In the genomic region with DNA sequence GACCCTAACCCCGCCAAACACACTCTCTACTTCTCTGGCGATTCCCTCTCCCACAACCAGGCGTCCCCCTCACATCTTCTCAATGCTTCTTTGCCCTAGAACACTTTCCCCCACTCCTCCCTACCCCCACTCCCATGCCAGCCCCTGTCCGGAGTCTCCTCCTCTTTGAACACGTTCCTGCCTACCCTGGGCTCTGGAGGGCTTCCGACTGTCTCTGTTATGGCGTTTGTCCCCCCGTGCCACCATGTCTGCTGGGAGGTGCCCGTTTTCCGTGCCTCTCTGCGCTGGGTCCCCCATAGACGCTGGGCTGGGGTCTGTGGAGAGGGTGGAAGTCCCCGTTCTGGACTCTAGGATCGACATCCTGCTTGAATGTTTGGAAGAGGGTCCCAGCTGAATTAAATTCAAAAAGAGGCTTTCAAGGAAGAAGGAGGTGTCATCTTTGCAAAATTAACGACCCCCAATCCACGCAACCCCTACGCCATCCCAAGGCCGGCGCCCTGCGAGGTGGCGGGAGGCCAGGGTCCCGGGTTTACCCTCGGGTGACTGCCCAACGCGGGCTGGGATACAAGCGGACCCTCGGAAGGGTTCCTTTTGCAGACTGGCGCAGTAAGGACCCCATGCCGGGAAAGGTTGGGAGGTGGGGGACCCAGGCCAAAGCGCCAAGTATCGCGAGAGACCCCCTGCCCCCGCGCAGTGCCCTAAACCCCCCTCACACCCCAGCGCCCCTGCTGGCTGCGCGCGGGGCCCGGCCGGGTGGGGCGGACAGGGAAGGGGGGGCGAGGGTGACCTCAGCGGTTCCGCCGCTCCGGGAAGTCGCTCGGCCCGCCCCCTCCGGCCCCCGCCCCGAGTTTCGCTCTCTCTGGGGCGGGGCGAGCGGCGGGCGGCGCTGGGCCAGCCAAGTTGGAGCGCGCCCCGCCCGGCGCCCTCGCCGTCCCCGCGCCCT, we compare ENCODE assay signal across 1 cellular context.
A peak's percentile ranks its signal among the peaks of the same experiment; 100 is the strongest.
TF ChIP-seq lines count a peak whose summit lies in the region.

No MANE protein-coding gene starts in this region.

TF ChIP-seq in HepG2, 621 proteins besides CTCF, POLR2A, EP300 and RAD21 (continued from another document and continues in another):
- TF ChIP-seq, protein P1, sequence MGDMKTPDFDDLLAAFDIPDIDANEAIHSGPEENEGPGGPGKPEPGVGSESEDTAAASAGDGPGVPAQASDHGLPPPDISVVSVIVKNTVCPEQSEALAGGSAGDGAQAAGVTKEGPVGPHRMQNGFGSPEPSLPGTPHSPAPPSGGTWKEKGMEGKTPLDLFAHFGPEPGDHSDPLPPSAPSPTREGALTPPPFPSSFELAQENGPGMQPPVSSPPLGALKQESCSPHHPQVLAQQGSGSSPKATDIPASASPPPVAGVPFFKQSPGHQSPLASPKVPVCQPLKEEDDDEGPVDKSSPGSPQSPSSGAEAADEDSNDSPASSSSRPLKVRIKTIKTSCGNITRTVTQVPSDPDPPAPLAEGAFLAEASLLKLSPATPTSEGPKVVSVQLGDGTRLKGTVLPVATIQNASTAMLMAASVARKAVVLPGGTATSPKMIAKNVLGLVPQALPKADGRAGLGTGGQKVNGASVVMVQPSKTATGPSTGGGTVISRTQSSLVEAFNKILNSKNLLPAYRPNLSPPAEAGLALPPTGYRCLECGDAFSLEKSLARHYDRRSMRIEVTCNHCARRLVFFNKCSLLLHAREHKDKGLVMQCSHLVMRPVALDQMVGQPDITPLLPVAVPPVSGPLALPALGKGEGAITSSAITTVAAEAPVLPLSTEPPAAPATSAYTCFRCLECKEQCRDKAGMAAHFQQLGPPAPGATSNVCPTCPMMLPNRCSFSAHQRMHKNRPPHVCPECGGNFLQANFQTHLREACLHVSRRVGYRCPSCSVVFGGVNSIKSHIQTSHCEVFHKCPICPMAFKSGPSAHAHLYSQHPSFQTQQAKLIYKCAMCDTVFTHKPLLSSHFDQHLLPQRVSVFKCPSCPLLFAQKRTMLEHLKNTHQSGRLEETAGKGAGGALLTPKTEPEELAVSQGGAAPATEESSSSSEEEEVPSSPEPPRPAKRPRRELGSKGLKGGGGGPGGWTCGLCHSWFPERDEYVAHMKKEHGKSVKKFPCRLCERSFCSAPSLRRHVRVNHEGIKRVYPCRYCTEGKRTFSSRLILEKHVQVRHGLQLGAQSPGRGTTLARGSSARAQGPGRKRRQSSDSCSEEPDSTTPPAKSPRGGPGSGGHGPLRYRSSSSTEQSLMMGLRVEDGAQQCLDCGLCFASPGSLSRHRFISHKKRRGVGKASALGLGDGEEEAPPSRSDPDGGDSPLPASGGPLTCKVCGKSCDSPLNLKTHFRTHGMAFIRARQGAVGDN (CRISPR knock-in tag; IDR thresholded peaks at IDR 0.05) = peak; percentile 54
- peak; percentile 73 for TF ChIP-seq GABPB1 (CRISPR knock-in tag; IDR thresholded peaks at IDR 0.05)
- no peak for TF ChIP-seq ZNF720 (CRISPR knock-in tag; IDR thresholded peaks at IDR 0.05)
- TF ChIP-seq ZZZ3 (CRISPR knock-in tag; IDR thresholded peaks at IDR 0.05; ENCODE audit: borderline replicate concordance) = no peak
- no peak for TF ChIP-seq TBP (CRISPR knock-in tag; IDR thresholded peaks at IDR 0.05)
- TF ChIP-seq PRMT3 (CRISPR knock-in tag; IDR thresholded peaks at IDR 0.05; ENCODE audit: borderline replicate concordance, low read depth) = no peak
- TF ChIP-seq, protein P2, sequence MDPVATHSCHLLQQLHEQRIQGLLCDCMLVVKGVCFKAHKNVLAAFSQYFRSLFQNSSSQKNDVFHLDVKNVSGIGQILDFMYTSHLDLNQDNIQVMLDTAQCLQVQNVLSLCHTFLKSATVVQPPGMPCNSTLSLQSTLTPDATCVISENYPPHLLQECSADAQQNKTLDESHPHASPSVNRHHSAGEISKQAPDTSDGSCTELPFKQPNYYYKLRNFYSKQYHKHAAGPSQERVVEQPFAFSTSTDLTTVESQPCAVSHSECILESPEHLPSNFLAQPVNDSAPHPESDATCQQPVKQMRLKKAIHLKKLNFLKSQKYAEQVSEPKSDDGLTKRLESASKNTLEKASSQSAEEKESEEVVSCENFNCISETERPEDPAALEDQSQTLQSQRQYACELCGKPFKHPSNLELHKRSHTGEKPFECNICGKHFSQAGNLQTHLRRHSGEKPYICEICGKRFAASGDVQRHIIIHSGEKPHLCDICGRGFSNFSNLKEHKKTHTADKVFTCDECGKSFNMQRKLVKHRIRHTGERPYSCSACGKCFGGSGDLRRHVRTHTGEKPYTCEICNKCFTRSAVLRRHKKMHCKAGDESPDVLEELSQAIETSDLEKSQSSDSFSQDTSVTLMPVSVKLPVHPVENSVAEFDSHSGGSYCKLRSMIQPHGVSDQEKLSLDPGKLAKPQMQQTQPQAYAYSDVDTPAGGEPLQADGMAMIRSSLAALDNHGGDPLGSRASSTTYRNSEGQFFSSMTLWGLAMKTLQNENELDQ (CRISPR knock-in tag; IDR thresholded peaks at IDR 0.05; ENCODE audit: borderline replicate concordance) = no peak
- no peak for TF ChIP-seq GFI1 (CRISPR knock-in tag; IDR thresholded peaks at IDR 0.05; ENCODE audit: borderline replicate concordance)
- TF ChIP-seq YEATS4 (CRISPR knock-in tag; IDR thresholded peaks at IDR 0.05; ENCODE audit: borderline replicate concordance) = no peak
- TF ChIP-seq ZNF614 (CRISPR knock-in tag; IDR thresholded peaks at IDR 0.05; ENCODE audit: borderline replicate concordance) = no peak
- TF ChIP-seq KDM1A (CRISPR knock-in tag; IDR thresholded peaks at IDR 0.05) = 0 out of 2 replicates have a peak, but pooled peaks have one; percentile 8
- TF ChIP-seq ZMAT3 (CRISPR knock-in tag; conservative IDR thresholded peaks at IDR 0.05) = no peak
- TF ChIP-seq ZSCAN31 (CRISPR knock-in tag; IDR thresholded peaks at IDR 0.05; ENCODE audit: low read depth) = 0 out of 2 replicates have a peak, but pooled peaks have one; percentile 65
- TF ChIP-seq ZNF331 (CRISPR knock-in tag; IDR thresholded peaks at IDR 0.05) = peak; percentile 12; the same call in 1 of the 2 replicates
- TF ChIP-seq JUN (CRISPR knock-in tag; IDR thresholded peaks at IDR 0.05) = no peak
- no peak for TF ChIP-seq KAT2B (IDR thresholded peaks at IDR 0.05; ENCODE audit: borderline replicate concordance, low read depth, low read length)
- no peak for TF ChIP-seq NR2F2 (IDR thresholded peaks at IDR 0.05; ENCODE audit: borderline replicate concordance, low read depth)
- no peak; the same call in none of the 2 replicates for TF ChIP-seq SPEN (CRISPR knock-in tag; IDR thresholded peaks at IDR 0.05; ENCODE audit: low read depth)
- TF ChIP-seq, protein P3, sequence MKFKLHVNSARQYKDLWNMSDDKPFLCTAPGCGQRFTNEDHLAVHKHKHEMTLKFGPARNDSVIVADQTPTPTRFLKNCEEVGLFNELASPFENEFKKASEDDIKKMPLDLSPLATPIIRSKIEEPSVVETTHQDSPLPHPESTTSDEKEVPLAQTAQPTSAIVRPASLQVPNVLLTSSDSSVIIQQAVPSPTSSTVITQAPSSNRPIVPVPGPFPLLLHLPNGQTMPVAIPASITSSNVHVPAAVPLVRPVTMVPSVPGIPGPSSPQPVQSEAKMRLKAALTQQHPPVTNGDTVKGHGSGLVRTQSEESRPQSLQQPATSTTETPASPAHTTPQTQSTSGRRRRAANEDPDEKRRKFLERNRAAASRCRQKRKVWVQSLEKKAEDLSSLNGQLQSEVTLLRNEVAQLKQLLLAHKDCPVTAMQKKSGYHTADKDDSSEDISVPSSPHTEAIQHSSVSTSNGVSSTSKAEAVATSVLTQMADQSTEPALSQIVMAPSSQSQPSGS (CRISPR knock-in tag; IDR thresholded peaks at IDR 0.05) = 0 out of 2 replicates have a peak, but pooled peaks have one; percentile 51
- no peak for TF ChIP-seq ZSCAN29 (CRISPR knock-in tag; conservative IDR thresholded peaks at IDR 0.05)
- TF ChIP-seq ATF7 (IDR thresholded peaks at IDR 0.05) = no peak
- peak; percentile 86 for TF ChIP-seq ATF7 (CRISPR knock-in tag; IDR thresholded peaks at IDR 0.05)
- TF ChIP-seq GABPA (IDR thresholded peaks at IDR 0.05; ENCODE audit: low read depth, low read length) = no peak
- TF ChIP-seq GABPA (CRISPR knock-in tag; IDR thresholded peaks at IDR 0.05; ENCODE audit: low read depth) = peak; percentile 33
- TF ChIP-seq, protein P4, sequence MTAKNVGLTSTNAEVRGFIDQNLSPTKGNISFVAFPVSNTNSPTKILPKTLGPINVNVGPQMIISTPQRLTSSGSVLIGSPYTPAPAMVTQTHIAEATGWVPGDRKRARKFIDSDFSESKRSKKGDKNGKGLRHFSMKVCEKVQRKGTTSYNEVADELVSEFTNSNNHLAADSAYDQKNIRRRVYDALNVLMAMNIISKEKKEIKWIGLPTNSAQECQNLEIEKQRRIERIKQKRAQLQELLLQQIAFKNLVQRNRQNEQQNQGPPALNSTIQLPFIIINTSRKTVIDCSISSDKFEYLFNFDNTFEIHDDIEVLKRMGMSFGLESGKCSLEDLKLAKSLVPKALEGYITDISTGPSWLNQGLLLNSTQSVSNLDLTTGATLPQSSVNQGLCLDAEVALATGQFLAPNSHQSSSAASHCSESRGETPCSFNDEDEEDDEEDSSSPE (CRISPR knock-in tag; IDR thresholded peaks at IDR 0.05) = peak; percentile 48; the same call in 1 of the 2 replicates
- TF ChIP-seq ZNF335 (CRISPR knock-in tag; IDR thresholded peaks at IDR 0.05) = no peak
- no peak for TF ChIP-seq ZFP62 (CRISPR knock-in tag; IDR thresholded peaks at IDR 0.05)
- TF ChIP-seq ELF1 (CRISPR knock-in tag; IDR thresholded peaks at IDR 0.05) = no peak
- peak; percentile 76; the same call in 1 of the 2 replicates for TF ChIP-seq ZNF451 (CRISPR knock-in tag; IDR thresholded peaks at IDR 0.05)
- TF ChIP-seq ATM (IDR thresholded peaks at IDR 0.05; ENCODE audit: borderline replicate concordance) = no peak
- TF ChIP-seq ZIK1 (CRISPR knock-in tag; IDR thresholded peaks at IDR 0.05; ENCODE audit: borderline replicate concordance, low read depth) = 0 out of 2 replicates have a peak, but pooled peaks have one; percentile 39
- TF ChIP-seq IRF2 (CRISPR knock-in tag; IDR thresholded peaks at IDR 0.05) = 0 out of 2 replicates have a peak, but pooled peaks have one; percentile 35
- TF ChIP-seq HNRNPH1 (optimal IDR thresholded peaks at IDR 0.05; ENCODE audit: low read depth, low read length) = no peak
- TF ChIP-seq, protein P5, sequence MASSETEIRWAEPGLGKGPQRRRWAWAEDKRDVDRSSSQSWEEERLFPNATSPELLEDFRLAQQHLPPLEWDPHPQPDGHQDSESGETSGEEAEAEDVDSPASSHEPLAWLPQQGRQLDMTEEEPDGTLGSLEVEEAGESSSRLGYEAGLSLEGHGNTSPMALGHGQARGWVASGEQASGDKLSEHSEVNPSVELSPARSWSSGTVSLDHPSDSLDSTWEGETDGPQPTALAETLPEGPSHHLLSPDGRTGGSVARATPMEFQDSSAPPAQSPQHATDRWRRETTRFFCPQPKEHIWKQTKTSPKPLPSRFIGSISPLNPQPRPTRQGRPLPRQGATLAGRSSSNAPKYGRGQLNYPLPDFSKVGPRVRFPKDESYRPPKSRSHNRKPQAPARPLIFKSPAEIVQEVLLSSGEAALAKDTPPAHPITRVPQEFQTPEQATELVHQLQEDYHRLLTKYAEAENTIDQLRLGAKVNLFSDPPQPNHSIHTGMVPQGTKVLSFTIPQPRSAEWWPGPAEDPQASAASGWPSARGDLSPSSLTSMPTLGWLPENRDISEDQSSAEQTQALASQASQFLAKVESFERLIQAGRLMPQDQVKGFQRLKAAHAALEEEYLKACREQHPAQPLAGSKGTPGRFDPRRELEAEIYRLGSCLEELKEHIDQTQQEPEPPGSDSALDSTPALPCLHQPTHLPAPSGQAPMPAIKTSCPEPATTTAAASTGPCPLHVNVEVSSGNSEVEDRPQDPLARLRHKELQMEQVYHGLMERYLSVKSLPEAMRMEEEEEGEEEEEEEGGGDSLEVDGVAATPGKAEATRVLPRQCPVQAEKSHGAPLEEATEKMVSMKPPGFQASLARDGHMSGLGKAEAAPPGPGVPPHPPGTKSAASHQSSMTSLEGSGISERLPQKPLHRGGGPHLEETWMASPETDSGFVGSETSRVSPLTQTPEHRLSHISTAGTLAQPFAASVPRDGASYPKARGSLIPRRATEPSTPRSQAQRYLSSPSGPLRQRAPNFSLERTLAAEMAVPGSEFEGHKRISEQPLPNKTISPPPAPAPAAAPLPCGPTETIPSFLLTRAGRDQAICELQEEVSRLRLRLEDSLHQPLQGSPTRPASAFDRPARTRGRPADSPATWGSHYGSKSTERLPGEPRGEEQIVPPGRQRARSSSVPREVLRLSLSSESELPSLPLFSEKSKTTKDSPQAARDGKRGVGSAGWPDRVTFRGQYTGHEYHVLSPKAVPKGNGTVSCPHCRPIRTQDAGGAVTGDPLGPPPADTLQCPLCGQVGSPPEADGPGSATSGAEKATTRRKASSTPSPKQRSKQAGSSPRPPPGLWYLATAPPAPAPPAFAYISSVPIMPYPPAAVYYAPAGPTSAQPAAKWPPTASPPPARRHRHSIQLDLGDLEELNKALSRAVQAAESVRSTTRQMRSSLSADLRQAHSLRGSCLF (CRISPR knock-in tag; IDR thresholded peaks at IDR 0.05; ENCODE audit: borderline replicate concordance) = no peak
- TF ChIP-seq, protein P6, sequence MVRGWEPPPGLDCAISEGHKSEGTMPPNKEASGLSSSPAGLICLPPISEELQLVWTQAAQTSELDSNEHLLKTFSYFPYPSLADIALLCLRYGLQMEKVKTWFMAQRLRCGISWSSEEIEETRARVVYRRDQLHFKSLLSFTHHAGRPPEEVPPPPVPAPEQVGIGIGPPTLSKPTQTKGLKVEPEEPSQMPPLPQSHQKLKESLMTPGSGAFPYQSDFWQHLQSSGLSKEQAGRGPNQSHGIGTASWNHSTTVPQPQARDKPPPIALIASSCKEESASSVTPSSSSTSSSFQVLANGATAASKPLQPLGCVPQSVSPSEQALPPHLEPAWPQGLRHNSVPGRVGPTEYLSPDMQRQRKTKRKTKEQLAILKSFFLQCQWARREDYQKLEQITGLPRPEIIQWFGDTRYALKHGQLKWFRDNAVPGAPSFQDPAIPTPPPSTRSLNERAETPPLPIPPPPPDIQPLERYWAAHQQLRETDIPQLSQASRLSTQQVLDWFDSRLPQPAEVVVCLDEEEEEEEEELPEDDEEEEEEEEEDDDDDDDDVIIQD (CRISPR knock-in tag; IDR thresholded peaks at IDR 0.05; ENCODE audit: low read depth) = no peak
- no peak for TF ChIP-seq FLYWCH1 (CRISPR knock-in tag; IDR thresholded peaks at IDR 0.05)
- TF ChIP-seq, protein P7, sequence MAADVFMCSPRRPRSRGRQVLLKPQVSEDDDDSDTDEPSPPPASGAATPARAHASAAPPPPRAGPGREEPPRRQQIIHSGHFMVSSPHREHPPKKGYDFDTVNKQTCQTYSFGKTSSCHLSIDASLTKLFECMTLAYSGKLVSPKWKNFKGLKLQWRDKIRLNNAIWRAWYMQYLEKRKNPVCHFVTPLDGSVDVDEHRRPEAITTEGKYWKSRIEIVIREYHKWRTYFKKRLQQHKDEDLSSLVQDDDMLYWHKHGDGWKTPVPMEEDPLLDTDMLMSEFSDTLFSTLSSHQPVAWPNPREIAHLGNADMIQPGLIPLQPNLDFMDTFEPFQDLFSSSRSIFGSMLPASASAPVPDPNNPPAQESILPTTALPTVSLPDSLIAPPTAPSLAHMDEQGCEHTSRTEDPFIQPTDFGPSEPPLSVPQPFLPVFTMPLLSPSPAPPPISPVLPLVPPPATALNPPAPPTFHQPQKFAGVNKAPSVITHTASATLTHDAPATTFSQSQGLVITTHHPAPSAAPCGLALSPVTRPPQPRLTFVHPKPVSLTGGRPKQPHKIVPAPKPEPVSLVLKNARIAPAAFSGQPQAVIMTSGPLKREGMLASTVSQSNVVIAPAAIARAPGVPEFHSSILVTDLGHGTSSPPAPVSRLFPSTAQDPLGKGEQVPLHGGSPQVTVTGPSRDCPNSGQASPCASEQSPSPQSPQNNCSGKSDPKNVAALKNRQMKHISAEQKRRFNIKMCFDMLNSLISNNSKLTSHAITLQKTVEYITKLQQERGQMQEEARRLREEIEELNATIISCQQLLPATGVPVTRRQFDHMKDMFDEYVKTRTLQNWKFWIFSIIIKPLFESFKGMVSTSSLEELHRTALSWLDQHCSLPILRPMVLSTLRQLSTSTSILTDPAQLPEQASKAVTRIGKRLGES (CRISPR knock-in tag; IDR thresholded peaks at IDR 0.05; ENCODE audit: borderline replicate concordance) = no peak
- TF ChIP-seq TRIM24 (CRISPR knock-in tag; IDR thresholded peaks at IDR 0.05) = no peak
